ENCODE assay signal across 8 cellular contexts in genomic region chr5:1642221-1642620, GRCh38.
DNase-seq lines count a peak whose midpoint lies in the region; ATAC-seq and TF ChIP-seq lines count a peak whose summit lies in the region.
"Had no signal": no experiment of that assay in that cellular context is flagged by ENCODE, and none has a peak within 500 bp of the region (broad histone marks: within the 10 kb centered on the region; RNA-seq: fewer than 3 reads in every experiment).

No MANE protein-coding gene starts in this region.

- TF ChIP-seq POLR2A in spleen (IDR thresholded peaks at IDR 0.05) (no peak), esophagus muscularis mucosa (IDR thresholded peaks at IDR 0.05; ENCODE audit: low read depth) (no peak)

- TF ChIP-seq CTCF in RWPE2 (IDR thresholded peaks at IDR 0.05; ENCODE audit: poor library complexity, severe bottlenecking): no peak
- TF ChIP-seq CTCF in spleen (IDR thresholded peaks at IDR 0.05 in 8 of 11, conservative IDR thresholded peaks at IDR 0.05 in 3 of 11): no peak
- TF ChIP-seq CTCF in esophagus muscularis mucosa (IDR thresholded peaks at IDR 0.05): no peak

- H3K4me3 ChIP-seq in RWPE2 (ENCODE audit: severe bottlenecking) (no peak overlapping the region), spleen (no peak overlapping the region), esophagus muscularis mucosa (no peak overlapping the region)

- H3K27me3 ChIP-seq in RWPE2 (ENCODE audit: insufficient read depth, poor library complexity, severe bottlenecking) (peaks cover 36% of the 10 kb centered on the region), spleen (replicated peaks in 1 of 7) (peaks cover 4 to 36% (median 27%) of the 10 kb centered on the region in 7 donors), esophagus muscularis mucosa (peaks cover 0 to 33% (median 19%) of the 10 kb centered on the region in 4 donors)

- peak; percentile 26 for DNase-seq in activated CD4-positive, CD25-positive, alpha-beta regulatory T cell treated with anti-CD3 and anti-CD28 coated beads, Interleukin-2, amount 50 U/mL, for 72 hours
- no peak for DNase-seq in activated CD4-positive, CD25-positive, alpha-beta regulatory T cell (lab: John Stamatoyannopoulos, UW)
- DNase-seq in 8988T (peak; percentile 1), RWPE2 (ENCODE audit: low spot score) (peak; percentile 47), spleen (peak; percentile 42), esophagus muscularis mucosa (ENCODE audit: extremely low spot score) (no peak)

- TF ChIP-seq EP300 in esophagus muscularis mucosa (IDR thresholded peaks at IDR 0.05): no peak

- H3K27ac ChIP-seq in RWPE2 (ENCODE audit: poor library complexity, severe bottlenecking): no peak overlapping the region
- H3K27ac ChIP-seq in spleen: no peak overlapping the region
- no peak overlapping the region for H3K27ac ChIP-seq in esophagus muscularis mucosa (replicated peaks in 1 of 4)
- H3K27ac ChIP-seq: 22Rv1 had no signal

- intact Hi-C loops in spleen (cut with DNase I; ENCODE audit: low total_unique reads): loop anchor here (5.0 to 10.0 kb wide), 2 partner anchors 257 to 475 kb away; no protein-coding TSS in a partner anchor
- intact Hi-C loops in esophagus muscularis mucosa (cut with DNase I): loop anchor here (5.0 to 10.0 kb wide), 4 partner anchors 117 to 717 kb away; partner anchors contain the start of genes CLPTM1L and LPCAT1

- H3K4me1 ChIP-seq in RWPE2 (ENCODE audit: insufficient read depth, poor library complexity, severe bottlenecking): no peaks in the 10 kb centered on the region
- H3K4me1 ChIP-seq in spleen: peaks cover 4 to 21% (median 11%) of the 10 kb centered on the region in 6 donors
- H3K4me1 ChIP-seq in esophagus muscularis mucosa: peaks cover 10 to 23% (median 16%) of the 10 kb centered on the region in 4 donors

- no peaks in the 10 kb centered on the region for H3K36me3 ChIP-seq in RWPE2 (ENCODE audit: low read depth)
- no peaks in the 10 kb centered on the region for H3K36me3 ChIP-seq in spleen
- H3K36me3 ChIP-seq in esophagus muscularis mucosa: no peaks in the 10 kb centered on the region

- ATAC-seq in RWPE2 (ENCODE audit: low read depth) (no peak), HG02571 (IDR thresholded peaks at IDR 0.05; ENCODE audit: unreplicated experiment) (no peak)

- H3K9me3 ChIP-seq in RWPE2 (ENCODE audit: severe bottlenecking) (no peaks in the 10 kb centered on the region), spleen (no peaks in the 10 kb centered on the region), esophagus muscularis mucosa (no peaks in the 10 kb centered on the region)

- WGBS in spleen, 5 donors: 76 to 87% (median 82%) methylated on average over 8 of the region's 8 CpGs
- 85% methylated on average over 8 of the region's 8 CpGs for WGBS in esophagus muscularis mucosa

Comparison
In these comparisons a context has a peak if more than half of its experiments do, and no peak if none do; other contexts are left out.
1. DNase-seq: peak in activated CD4-positive, CD25-positive, alpha-beta regulatory T cell treated with anti-CD3 and anti-CD28 coated beads, Interleukin-2, amount 50 U/mL, for 72 hours (single experiment), 8988T (single experiment), RWPE2 (single experiment) and spleen (single experiment); none in activated CD4-positive, CD25-positive, alpha-beta regulatory T cell (0 of 4) and esophagus muscularis mucosa (single experiment).